20 cellular contexts compared by ENCODE assay signal in the genomic region with DNA sequence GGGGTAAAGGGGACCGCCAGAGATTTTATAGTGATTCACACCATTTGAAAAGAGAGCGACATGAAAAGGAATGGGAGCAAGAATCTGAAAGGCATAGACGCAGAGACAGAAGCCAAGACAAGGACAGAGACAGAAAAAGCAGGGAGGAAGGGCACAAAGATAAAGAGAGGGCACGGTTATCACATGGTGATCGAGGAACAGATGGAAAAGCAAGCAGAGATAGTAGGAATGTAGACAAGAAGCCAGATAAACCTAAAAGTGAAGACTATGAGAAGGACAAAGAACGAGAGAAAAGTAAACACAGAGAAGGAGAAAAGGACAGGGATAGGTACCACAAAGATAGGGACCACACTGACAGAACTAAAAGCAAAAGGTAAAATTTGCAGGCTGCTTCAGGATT.
A peak's percentile ranks its signal among the peaks of the same experiment; 100 is the strongest.
DNase-seq lines count a peak whose midpoint lies in the region; ATAC-seq and TF ChIP-seq lines count a peak whose summit lies in the region.
"Had no signal": no experiment of that assay in that cellular context is flagged by ENCODE, and none has a peak within 500 bp of the region (broad histone marks: within the 10 kb centered on the region; RNA-seq: fewer than 3 reads in every experiment).

No MANE protein-coding gene starts in this region.

- intact Hi-C loops in Panc1 (cut with micrococcal nuclease; ENCODE audit: unreplicated experiment) = no loop called here
- intact Hi-C loops in esophagus squamous epithelium (cut with DNase I) = no loop called here

- no peak overlapping the region for H2BK5ac ChIP-seq in H9 (ENCODE audit: insufficient read length, low read length)

- no CpG with 5 or more reads among the region's 6 CpGs for WGBS in H9 (ENCODE audit: extremely low coverage, insufficient read length, low lambda C conversion rate)
- WGBS in esophagus squamous epithelium, 2 donors = 96% methylated on average over 6 of the region's 6 CpGs

- H3K27ac ChIP-seq in H9 (ENCODE audit: insufficient read length, low read depth, low read length) (no peak overlapping the region), Panc1 (ENCODE audit: low read length) (no peak overlapping the region), caudate nucleus (ENCODE audit: low read depth, low read length) (no peak overlapping the region), esophagus squamous epithelium (no peak overlapping the region)
- H3K27ac ChIP-seq: SJCRH30 had no signal

- no peaks in the 10 kb centered on the region for H3K79me2 ChIP-seq in H9 (ENCODE audit: insufficient read depth, low read length)

- DNase-seq in activated naive CD4-positive, alpha-beta T cell (lab: John Stamatoyannopoulos, UW) = no peak
- DNase-seq in H9 (no peak), Panc1 (ENCODE audit: low read depth, low spot score) (no peak), CD1c-positive myeloid dendritic cell (ENCODE audit: extremely low spot score) (no peak), caudate nucleus (lab: John Stamatoyannopoulos, UW) (no peak), esophagus squamous epithelium (lab: John Stamatoyannopoulos, UW) (no peak)
- DNase-seq in naive thymus-derived CD8-positive, alpha-beta T cell = no peak
- DNase-seq: 8988T, AML-193, C1 segment of cervical spinal cord, EL, GF-D8, KBM-7, NCI-H1105, NCI-H146, NCI-H2029, NCI-H2227 treated with DMSO at 0.1 percent for 48 hours, NCI-H510A, SJCRH30 had no signal

- POLR2A ChIA-PET in Panc1 (lab: Charles Lee) = no interaction called here
- POLR2A ChIA-PET in naive thymus-derived CD8-positive, alpha-beta T cell (lab: Charles Lee) = no interaction called here

- no peak overlapping the region for H3K4me2 ChIP-seq in H9 (ENCODE audit: insufficient read depth, insufficient read length, low read length)

- H2BK20ac ChIP-seq in H9 (ENCODE audit: low read depth, low read length, poor library complexity, severe bottlenecking) = no peak overlapping the region

- no peak overlapping the region for H2AFZ ChIP-seq in H9 (ENCODE audit: low read length)

- peak overlapping the region; percentile 3 for H3K27ac Mint-ChIP-seq in activated naive CD4-positive, alpha-beta T cell treated with anti-CD3 and anti-CD28 coated beads, Interleukin-2, amount 50 U/mL, for 24 hours
- 0 out of 7 replicates have a peak overlapping the region, but pooled peaks of 1 of the 3 experiments have one; percentile 2 for H3K27ac Mint-ChIP-seq in H9
- H3K27ac Mint-ChIP-seq in naive thymus-derived CD8-positive, alpha-beta T cell = peak overlapping the region in 7 of 10 donors; percentile 0 to 73 (median 27)

- no peak overlapping the region for H3K14ac ChIP-seq in H9 (ENCODE audit: insufficient read depth, low read length)

- H3K4me3 Mint-ChIP-seq in activated naive CD4-positive, alpha-beta T cell treated with anti-CD3 and anti-CD28 coated beads, Interleukin-2, amount 50 U/mL, for 24 hours = no peak overlapping the region
- no peak overlapping the region for H3K4me3 Mint-ChIP-seq in H9
- peak overlapping the region in 1 of 10 donors; percentile 22 for H3K4me3 Mint-ChIP-seq in naive thymus-derived CD8-positive, alpha-beta T cell

- no peak overlapping the region for H3K18ac ChIP-seq in H9 (ENCODE audit: insufficient read length, low read depth, low read length)

- H3T11ph ChIP-seq in H9 (ENCODE audit: low read length) = no peak overlapping the region

- no peak for ATAC-seq in Panc1
- no peak for ATAC-seq in naive thymus-derived CD8-positive, alpha-beta T cell

- TF ChIP-seq POLR2A in esophagus squamous epithelium (IDR thresholded peaks at IDR 0.05) = no peak

- no peak overlapping the region for H3K23ac ChIP-seq in H9 (ENCODE audit: insufficient read length, low read depth, low read length)

- CTCF ChIA-PET in Panc1 (lab: Charles Lee) = no interaction called here

- no peak overlapping the region for H3K9ac ChIP-seq in H9 (ENCODE audit: extremely low read depth, insufficient read length, low read length)

- H3K4me1 Mint-ChIP-seq in activated naive CD4-positive, alpha-beta T cell treated with anti-CD3 and anti-CD28 coated beads, Interleukin-2, amount 50 U/mL, for 24 hours = no peaks in the 10 kb centered on the region
- no peaks in the 10 kb centered on the region for H3K4me1 Mint-ChIP-seq in H9
- peaks cover 0 to 17% (median 5%) of the 10 kb centered on the region in 4 donors for H3K4me1 Mint-ChIP-seq in naive thymus-derived CD8-positive, alpha-beta T cell

- no peak overlapping the region for H2BK120ac ChIP-seq in H9 (ENCODE audit: low read depth, low read length, poor library complexity, severe bottlenecking)

- peak overlapping the region; percentile 41 for H4K5ac ChIP-seq in H9 (ENCODE audit: insufficient read length, low read depth, low read length)

- H4K8ac ChIP-seq in H9 (replicated peaks; ENCODE audit: insufficient read length, low read depth, low read length) = no peak overlapping the region

- no peaks in the 10 kb centered on the region for H3K27me3 Mint-ChIP-seq in activated naive CD4-positive, alpha-beta T cell treated with anti-CD3 and anti-CD28 coated beads, Interleukin-2, amount 50 U/mL, for 24 hours
- H3K27me3 Mint-ChIP-seq in H9 (ENCODE audit: low read depth) = no peaks in the 10 kb centered on the region
- no peaks in the 10 kb centered on the region for H3K27me3 Mint-ChIP-seq in naive thymus-derived CD8-positive, alpha-beta T cell

- TSS peak; percentile 46 for BruUV-seq in Panc1 (replicated peaks; lab: Mats Ljungman, UMichigan)

- H3K79me1 ChIP-seq in H9 (ENCODE audit: insufficient read depth, low read depth, low read length, poor library complexity, severe bottlenecking) = no peaks in the 10 kb centered on the region

- H3K36me3 Mint-ChIP-seq in activated naive CD4-positive, alpha-beta T cell treated with anti-CD3 and anti-CD28 coated beads, Interleukin-2, amount 50 U/mL, for 24 hours = peaks cover 27% of the 10 kb centered on the region
- H3K36me3 Mint-ChIP-seq in H9 (ENCODE audit: insufficient read depth in 1 of 3, low read depth in 3 of 3) = peaks cover 26 to 46% (median 44%) of the 10 kb centered on the region in 3 experiments; a peak in 6 of 7 replicates
- H3K36me3 Mint-ChIP-seq in naive thymus-derived CD8-positive, alpha-beta T cell = peaks cover 27 to 53% (median 35%) of the 10 kb centered on the region in 3 donors

- H2BK15ac ChIP-seq in H9 (ENCODE audit: low read depth, low read length) = no peak overlapping the region

- H3K56ac ChIP-seq in H9 (ENCODE audit: insufficient read length, low read depth, low read length) = no peak overlapping the region

- H3K4me1 ChIP-seq in H9 (ENCODE audit: insufficient read depth, low read length) (no peaks in the 10 kb centered on the region), Panc1 (ENCODE audit: control insufficient read depth, insufficient read depth, low read length) (no peaks in the 10 kb centered on the region), esophagus squamous epithelium (no peaks in the 10 kb centered on the region)
- H3K4me1 ChIP-seq: SJCRH30 had no signal

- in situ Hi-C loops in Panc1 (cut with HindIII; ENCODE audit: low pct_unique_long_range_greater_than_20kb, low sequenced_read_pairs) = no loop called here

- H2AK5ac ChIP-seq in H9 (ENCODE audit: insufficient read length, low read length) = no peak overlapping the region

- H2BK12ac ChIP-seq in H9 (ENCODE audit: insufficient read length, low read depth, low read length) = no peak overlapping the region

- peaks cover 45% of the 10 kb centered on the region for H3K36me3 ChIP-seq in Panc1 (ENCODE audit: control insufficient read depth, insufficient read depth, low read length)
- H3K36me3 ChIP-seq in esophagus squamous epithelium = peaks cover 4 to 68% (median 14%) of the 10 kb centered on the region in 3 donors

- no peaks in the 10 kb centered on the region for H3K9me3 Mint-ChIP-seq in activated naive CD4-positive, alpha-beta T cell treated with anti-CD3 and anti-CD28 coated beads, Interleukin-2, amount 50 U/mL, for 24 hours
- H3K9me3 Mint-ChIP-seq in H9 = no peaks in the 10 kb centered on the region
- H3K9me3 Mint-ChIP-seq in naive thymus-derived CD8-positive, alpha-beta T cell = no peaks in the 10 kb centered on the region

- no peak overlapping the region for H3K4ac ChIP-seq in H9 (ENCODE audit: low read depth, low read length)

- H3K9me3 ChIP-seq in H9 (ENCODE audit: control insufficient read depth, low read depth, low read length) = no peaks in the 10 kb centered on the region
- H3K9me3 ChIP-seq in Panc1 (ENCODE audit: control insufficient read depth, insufficient read depth, low read depth, low read length) = no peaks in the 10 kb centered on the region
- no peaks in the 10 kb centered on the region for H3K9me3 ChIP-seq in esophagus squamous epithelium
- H3K9me3 ChIP-seq: SJCRH30 had no signal

- H3K4me3 ChIP-seq in Panc1 (ENCODE audit: low read depth in 2 of 2, low read length in 2 of 2) = no peak overlapping the region
- no peak overlapping the region for H3K4me3 ChIP-seq in esophagus squamous epithelium
- H3K4me3 ChIP-seq: SJCRH30 had no signal

- no peaks in the 10 kb centered on the region for H4K20me1 ChIP-seq in H9 (ENCODE audit: control insufficient read depth, insufficient read depth, insufficient read length)

- TF ChIP-seq CTCF in H9 (conservative IDR thresholded peaks at IDR 0.05) = no peak
- TF ChIP-seq CTCF in Panc1 (IDR thresholded peaks at IDR 0.05) = no peak
- TF ChIP-seq CTCF in esophagus squamous epithelium (IDR thresholded peaks at IDR 0.05) = no peak

- no peaks in the 10 kb centered on the region for H3K23me2 ChIP-seq in H9 (ENCODE audit: insufficient read length, low read depth, low read length, poor library complexity, severe bottlenecking)

- H4K91ac ChIP-seq in H9 (ENCODE audit: insufficient read length, low read depth, low read length) = no peak overlapping the region

- no peaks in the 10 kb centered on the region for H3K27me3 ChIP-seq in H9 (ENCODE audit: insufficient read depth, low read length)
- H3K27me3 ChIP-seq in Panc1 (ENCODE audit: control insufficient read depth, insufficient read depth, low read length) = no peaks in the 10 kb centered on the region
- H3K27me3 ChIP-seq in esophagus squamous epithelium = no peaks in the 10 kb centered on the region
- H3K27me3 ChIP-seq: SJCRH30 had no signal
